10 cellular contexts compared by ENCODE assay signal in the genomic region with DNA sequence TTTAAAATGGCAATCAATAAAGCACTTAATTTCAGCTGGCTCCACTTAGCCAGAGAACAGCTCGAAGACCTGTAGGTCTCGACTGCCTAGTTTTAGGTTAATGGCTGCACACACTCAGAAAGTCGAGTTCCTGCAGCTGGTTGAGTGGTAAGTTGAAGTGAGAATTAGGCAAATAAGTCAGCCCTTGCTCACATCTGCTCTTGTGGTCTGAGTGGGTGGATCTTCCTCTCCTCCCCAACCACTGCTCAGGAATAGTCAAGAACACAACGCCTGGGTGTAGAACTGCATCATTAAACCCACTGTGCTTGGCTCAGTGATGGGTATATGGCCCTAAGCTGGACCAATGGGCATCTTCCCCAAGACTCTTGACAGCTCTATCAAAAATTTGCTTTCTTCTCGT. TPM values are rescaled to one million over a fixed set of nuclear protein-coding genes. Genes with fewer than 3 reads are reported as not detected.
DNase-seq lines count a peak whose midpoint lies in the region; ATAC-seq and TF ChIP-seq lines count a peak whose summit lies in the region.
"Had no signal": no experiment of that assay in that cellular context is flagged by ENCODE, and none has a peak within 500 bp of the region (broad histone marks: within the 10 kb centered on the region; RNA-seq: fewer than 3 reads in every experiment).

No MANE protein-coding gene starts in this region.

- no peaks in the 10 kb centered on the region for H3K4me1 ChIP-seq in CD8-positive, alpha-beta T cell (ENCODE audit: insufficient read depth, low read length)
- H3K4me1 ChIP-seq: uterus had no signal

- H3K27me3 Mint-ChIP-seq in CD8-positive, alpha-beta T cell (ENCODE audit: low read depth): peaks cover 3% of the 10 kb centered on the region
- no peaks in the 10 kb centered on the region for H3K27me3 Mint-ChIP-seq in activated T-helper 1 cell treated with anti-CD3 and anti-CD28 coated beads, Interleukin-12 subunit alpha, Interleukin-12 subunit beta, Interleukin-2, Interleukin-4 antibody, amounts not matched to agents 30 ng/mL and 10 ng/mL and 1 ng/mL, durations not matched to agents 14 hours and 24 hours and 36 hours (ENCODE audit: insufficient read depth)
- no peaks in the 10 kb centered on the region for H3K27me3 Mint-ChIP-seq in progenitor cell of endocrine pancreas

- no peaks in the 10 kb centered on the region for H3K9me3 Mint-ChIP-seq in CD8-positive, alpha-beta T cell
- H3K9me3 Mint-ChIP-seq in activated T-helper 1 cell treated with anti-CD3 and anti-CD28 coated beads, Interleukin-12 subunit alpha, Interleukin-12 subunit beta, Interleukin-2, Interleukin-4 antibody, amounts not matched to agents 30 ng/mL and 10 ng/mL and 1 ng/mL, durations not matched to agents 14 hours and 24 hours and 36 hours: peaks cover 11% of the 10 kb centered on the region
- peaks cover 9% of the 10 kb centered on the region for H3K9me3 Mint-ChIP-seq in progenitor cell of endocrine pancreas (ENCODE audit: low read depth)

- H3K4me3 Mint-ChIP-seq in CD8-positive, alpha-beta T cell: no peak overlapping the region
- peak overlapping the region; percentile 46 for H3K4me3 Mint-ChIP-seq in activated T-helper 1 cell treated with anti-CD3 and anti-CD28 coated beads, Interleukin-12 subunit alpha, Interleukin-12 subunit beta, Interleukin-2, Interleukin-4 antibody, amounts not matched to agents 30 ng/mL and 10 ng/mL and 1 ng/mL, durations not matched to agents 14 hours and 24 hours and 36 hours
- no peak overlapping the region for H3K4me3 Mint-ChIP-seq in progenitor cell of endocrine pancreas (ENCODE audit: low read depth)

- H3K36me3 Mint-ChIP-seq in CD8-positive, alpha-beta T cell: no peaks in the 10 kb centered on the region
- H3K36me3 Mint-ChIP-seq in activated T-helper 1 cell treated with anti-CD3 and anti-CD28 coated beads, Interleukin-12 subunit alpha, Interleukin-12 subunit beta, Interleukin-2, Interleukin-4 antibody, amounts not matched to agents 30 ng/mL and 10 ng/mL and 1 ng/mL, durations not matched to agents 14 hours and 24 hours and 36 hours (ENCODE audit: low read depth): peaks cover 14% of the 10 kb centered on the region
- H3K36me3 Mint-ChIP-seq in progenitor cell of endocrine pancreas (ENCODE audit: insufficient read depth): no peaks in the 10 kb centered on the region

- no peak overlapping the region for H3K27ac ChIP-seq in CD8-positive, alpha-beta T cell (ENCODE audit: low read depth, low read length)
- no peak overlapping the region for H3K27ac ChIP-seq in WERI-Rb-1
- H3K27ac ChIP-seq: uterus had no signal

- ATAC-seq in CD8-positive, alpha-beta T cell: peak; percentile 44
- ATAC-seq in GM19452 (IDR thresholded peaks at IDR 0.05; ENCODE audit: unreplicated experiment) (peak; percentile 78), HG03378 (IDR thresholded peaks at IDR 0.05; ENCODE audit: unreplicated experiment) (peak; percentile 86)

- no peak for DNase-seq in CD8-positive, alpha-beta T cell
- DNase-seq in activated T-helper 1 cell treated with anti-CD3 and anti-CD28 coated beads, Interleukin-12 subunit alpha, Interleukin-12 subunit beta, Interleukin-2, Interleukin-4 antibody, amounts not matched to agents 30 ng/mL and 10 ng/mL and 1 ng/mL, durations not matched to agents 14 hours and 24 hours and 36 hours (ENCODE audit: low spot score): peak; percentile 51
- DNase-seq in WERI-Rb-1 (no peak), NCI-H748 (lab: John Stamatoyannopoulos, UW; ENCODE audit: unreplicated experiment) (no peak), NCI-H446 (lab: John Stamatoyannopoulos, UW) (no peak), progenitor cell of endocrine pancreas (ENCODE audit: low spot score, unreplicated experiment) (no peak)
- DNase-seq: uterus had no signal

- TF ChIP-seq CTCF in CD8-positive, alpha-beta T cell (IDR thresholded peaks at IDR 0.05): no peak
- no peak for TF ChIP-seq CTCF in WERI-Rb-1 (IDR thresholded peaks at IDR 0.05; ENCODE audit: low read depth, low read length)
- no peak for TF ChIP-seq CTCF in progenitor cell of endocrine pancreas (IDR thresholded peaks at IDR 0.05; ENCODE audit: unreplicated experiment)

- CTCF ChIA-PET in CD8-positive, alpha-beta T cell (lab: Charles Lee): interaction anchor here (1.1 kb wide), 1 partner anchor 10 kb away, joined by 3 read pairs; no protein-coding TSS in a partner anchor

- intact Hi-C loops in CD8-positive, alpha-beta T cell (cut with DNase I, micrococcal nuclease): no loop called here
- intact Hi-C loops in activated T-helper 1 cell treated with anti-CD3 and anti-CD28 coated beads, Interleukin-12 subunit alpha, Interleukin-12 subunit beta, Interleukin-2, Interleukin-4 antibody, amounts not matched to agents 30 ng/mL and 10 ng/mL and 1 ng/mL, durations not matched to agents 14 hours and 24 hours and 36 hours (cut with micrococcal nuclease): loop anchor here (1.0 to 5.0 kb wide), 6 partner anchors 14 to 569 kb away; no protein-coding TSS in a partner anchor

- H3K27ac Mint-ChIP-seq in CD8-positive, alpha-beta T cell: peak overlapping the region; percentile 14
- peak overlapping the region; percentile 75 for H3K27ac Mint-ChIP-seq in activated T-helper 1 cell treated with anti-CD3 and anti-CD28 coated beads, Interleukin-12 subunit alpha, Interleukin-12 subunit beta, Interleukin-2, Interleukin-4 antibody, amounts not matched to agents 30 ng/mL and 10 ng/mL and 1 ng/mL, durations not matched to agents 14 hours and 24 hours and 36 hours
- no peak overlapping the region for H3K27ac Mint-ChIP-seq in progenitor cell of endocrine pancreas

- peaks cover 39% of the 10 kb centered on the region for H3K4me1 Mint-ChIP-seq in CD8-positive, alpha-beta T cell (ENCODE audit: low read depth)
- peaks cover 91% of the 10 kb centered on the region for H3K4me1 Mint-ChIP-seq in activated T-helper 1 cell treated with anti-CD3 and anti-CD28 coated beads, Interleukin-12 subunit alpha, Interleukin-12 subunit beta, Interleukin-2, Interleukin-4 antibody, amounts not matched to agents 30 ng/mL and 10 ng/mL and 1 ng/mL, durations not matched to agents 14 hours and 24 hours and 36 hours (ENCODE audit: low read depth)
- H3K4me1 Mint-ChIP-seq in progenitor cell of endocrine pancreas (ENCODE audit: low read depth): peaks cover 23% of the 10 kb centered on the region

- H3K36me3 ChIP-seq in CD8-positive, alpha-beta T cell (ENCODE audit: insufficient read depth, low read length): no peaks in the 10 kb centered on the region
- no peaks in the 10 kb centered on the region for H3K36me3 ChIP-seq in WERI-Rb-1
- H3K36me3 ChIP-seq: uterus had no signal

- no peak overlapping the region for H3K4me3 ChIP-seq in CD8-positive, alpha-beta T cell (ENCODE audit: low read depth, low read length)
- no peak overlapping the region for H3K4me3 ChIP-seq in WERI-Rb-1 (ENCODE audit: low read depth, low read length)
- H3K4me3 ChIP-seq: uterus had no signal

- H3K27me3 ChIP-seq in CD8-positive, alpha-beta T cell (ENCODE audit: insufficient read depth, low read length): no peaks in the 10 kb centered on the region
- no peaks in the 10 kb centered on the region for H3K27me3 ChIP-seq in WERI-Rb-1 (ENCODE audit: insufficient read depth, low read depth, severe bottlenecking)
- H3K27me3 ChIP-seq: uterus had no signal

- POLR2A ChIA-PET in CD8-positive, alpha-beta T cell (lab: Charles Lee): interaction anchor here (1.0 kb wide), 1 partner anchor 55 kb away, joined by 3 read pairs; no protein-coding TSS in a partner anchor

- H3K9me3 ChIP-seq in CD8-positive, alpha-beta T cell (ENCODE audit: low read length): no peaks in the 10 kb centered on the region
- no peaks in the 10 kb centered on the region for H3K9me3 ChIP-seq in WERI-Rb-1 (ENCODE audit: severe bottlenecking)
- H3K9me3 ChIP-seq: uterus had no signal

RNA-seq across cellular contexts. Expression of gene ADAM19, which starts 20.9 kb away (rescaled TPM):
- total RNA-seq in CD8-positive, alpha-beta T cell: 1 to 10 TPM; 5.9 to 6.5 TPM
- 341 and 348 TPM in 2 replicates for total RNA-seq in activated T-helper 1 cell treated with anti-CD3 and anti-CD28 coated beads, Interleukin-12 subunit alpha, Interleukin-12 subunit beta, Interleukin-2, Interleukin-4 antibody, amounts not matched to agents 30 ng/mL and 10 ng/mL and 1 ng/mL, durations not matched to agents 14 hours and 24 hours and 36 hours
- 13.4 and 15.9 TPM in 2 replicates for total RNA-seq in progenitor cell of endocrine pancreas

RNA-seq across cellular contexts. Expression of gene SOX30, which starts 55.8 kb away (rescaled TPM):
- total RNA-seq in CD8-positive, alpha-beta T cell: not detected
- 0.12 and 0.29 TPM in 2 replicates for total RNA-seq in activated T-helper 1 cell treated with anti-CD3 and anti-CD28 coated beads, Interleukin-12 subunit alpha, Interleukin-12 subunit beta, Interleukin-2, Interleukin-4 antibody, amounts not matched to agents 30 ng/mL and 10 ng/mL and 1 ng/mL, durations not matched to agents 14 hours and 24 hours and 36 hours
- not detected in 2 replicates for total RNA-seq in progenitor cell of endocrine pancreas
- total RNA-seq: lung microvascular endothelial cell, uterus had no signal

Comparison
In these comparisons a context has a peak if more than half of its experiments do, and no peak if none do; other contexts are left out.
1. RNA of gene ADAM19, which starts 20.9 kb away (total RNA-seq): 341 to 348 TPM in activated T-helper 1 cell treated with anti-CD3 and anti-CD28 coated beads, Interleukin-12 subunit alpha, Interleukin-12 subunit beta, Interleukin-2, Interleukin-4 antibody, amounts not matched to agents 30 ng/mL and 10 ng/mL and 1 ng/mL, durations not matched to agents 14 hours and 24 hours and 36 hours; 13.4 to 15.9 TPM in progenitor cell of endocrine pancreas and 5.9 to 6.5 TPM in CD8-positive, alpha-beta T cell; every median in the first group is over 10 times any median in the second.
2. Peak in every context shown above with its lines, with median percentiles within 50 percentile points of each other: ATAC-seq.